8 cellular contexts compared by ENCODE assay signal in the genomic region with DNA sequence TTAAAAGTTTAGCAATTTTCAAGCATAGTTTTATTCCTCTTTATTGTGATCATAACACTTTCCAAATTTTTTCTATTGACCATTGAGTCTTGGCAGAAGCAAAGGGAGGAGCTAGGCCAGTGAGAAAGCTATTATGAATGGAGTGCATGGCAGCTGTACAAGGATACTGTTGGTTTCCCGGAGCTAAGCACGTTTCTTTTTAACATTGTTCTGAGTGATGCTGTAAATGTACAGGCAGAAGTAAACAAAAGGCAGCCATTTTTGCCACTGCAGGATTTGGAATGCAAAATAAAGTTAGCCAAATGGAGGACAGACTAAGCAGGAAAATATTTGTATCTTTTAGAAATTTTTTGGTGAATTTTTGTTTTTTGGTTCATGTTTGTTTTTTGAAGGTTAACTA. TPM values are rescaled to one million over a fixed set of nuclear protein-coding genes. Genes with fewer than 3 reads are reported as not detected.
DNase-seq lines count a peak whose midpoint lies in the region; ATAC-seq and TF ChIP-seq lines count a peak whose summit lies in the region.

No MANE protein-coding gene starts in this region.

- TF ChIP-seq CTCF in endothelial cell (IDR thresholded peaks at IDR 0.05; ENCODE audit: unreplicated experiment) (no peak), neutrophil (IDR thresholded peaks at IDR 0.05) (no peak)

- H3K9me3 Mint-ChIP-seq in endothelial cell (ENCODE audit: unreplicated experiment), result no peaks in the 10 kb centered on the region

- no peaks in the 10 kb centered on the region for H3K36me3 Mint-ChIP-seq in endothelial cell (ENCODE audit: low read depth, unreplicated experiment)

- no peak overlapping the region for H3K4me3 ChIP-seq in neutrophil (ENCODE audit: low read depth in 1 of 2, low read length in 1 of 2)

- in situ Hi-C loops in KBM-7 (cut with MboI; ENCODE audit: low pct_unique_long_range_greater_than_20kb, low sequenced_read_pairs), result no loop called here

- no peaks in the 10 kb centered on the region for H3K9me3 ChIP-seq in neutrophil

- DNase-seq in GM04504 (ENCODE audit: low read depth) (peak; percentile 29), NCI-H446 treated with DMSO at 0.1 percent for 48 hours (lab: John Stamatoyannopoulos, UW) (peak; percentile 37), endothelial cell (ENCODE audit: low spot score) (no peak), NAMALWA (ENCODE audit: low spot score) (no peak), KBM-7 (no peak)
- no peak for DNase-seq in stimulated activated naive CD8-positive, alpha-beta T cell treated with anti-CD3 and anti-CD28 coated beads, Interleukin-15, Interleukin-2, amounts not matched to agents 100 U/mL and 50 U/mL, for 24 hours

- H3K27ac ChIP-seq in neutrophil, result peak overlapping the region; percentile 8

- H3K4me1 ChIP-seq in neutrophil (ENCODE audit: control insufficient read depth in 1 of 2, insufficient read depth in 1 of 2, low read depth in 1 of 2, low read length in 1 of 2), result peaks cover 0 to 6% of the 10 kb centered on the region in 2 experiments

- H3K27me3 Mint-ChIP-seq in endothelial cell (ENCODE audit: unreplicated experiment), result no peaks in the 10 kb centered on the region

- peaks cover 4% of the 10 kb centered on the region for H3K4me1 Mint-ChIP-seq in endothelial cell (ENCODE audit: unreplicated experiment)

- H3K36me3 ChIP-seq in neutrophil, result peaks cover 5% of the 10 kb centered on the region

- ATAC-seq in HG03280 (IDR thresholded peaks at IDR 0.05; ENCODE audit: unreplicated experiment), result no peak
- no peak for ATAC-seq in stimulated activated naive CD8-positive, alpha-beta T cell treated with anti-CD3 and anti-CD28 coated beads, Interleukin-15, Interleukin-2, amounts not matched to agents 100 U/mL and 50 U/mL, for 24 hours

- no peak overlapping the region for H3K4me3 Mint-ChIP-seq in endothelial cell (ENCODE audit: unreplicated experiment)

- H3K27ac Mint-ChIP-seq in endothelial cell (ENCODE audit: unreplicated experiment), result peak overlapping the region; percentile 8

- no peaks in the 10 kb centered on the region for H3K27me3 ChIP-seq in neutrophil

RNA-seq across cellular contexts. Expression of a gene that starts 16.2 kb away (rescaled TPM):
- 47.5 TPM for total RNA-seq in endothelial cell (ENCODE audit: unreplicated experiment)

RNA-seq across cellular contexts. Expression of a gene that starts 37.0 kb away (rescaled TPM):
- total RNA-seq in endothelial cell (ENCODE audit: unreplicated experiment), result not detected

RNA-seq across cellular contexts. Expression of a gene that starts 53.8 kb away (rescaled TPM):
- total RNA-seq in endothelial cell (ENCODE audit: unreplicated experiment), result 12.3 TPM

Comparison
In these comparisons a context has a peak if more than half of its experiments do, and no peak if none do; other contexts are left out.
1. DNase-seq: peak in GM04504 (single experiment) and NCI-H446 treated with DMSO at 0.1 percent for 48 hours (single experiment); none in endothelial cell (single experiment), stimulated activated naive CD8-positive, alpha-beta T cell treated with anti-CD3 and anti-CD28 coated beads, Interleukin-15, Interleukin-2, amounts not matched to agents 100 U/mL and 50 U/mL, for 24 hours (single experiment), NAMALWA (single experiment) and KBM-7 (single experiment).